9 cellular contexts compared by ENCODE assay signal in the genomic region with DNA sequence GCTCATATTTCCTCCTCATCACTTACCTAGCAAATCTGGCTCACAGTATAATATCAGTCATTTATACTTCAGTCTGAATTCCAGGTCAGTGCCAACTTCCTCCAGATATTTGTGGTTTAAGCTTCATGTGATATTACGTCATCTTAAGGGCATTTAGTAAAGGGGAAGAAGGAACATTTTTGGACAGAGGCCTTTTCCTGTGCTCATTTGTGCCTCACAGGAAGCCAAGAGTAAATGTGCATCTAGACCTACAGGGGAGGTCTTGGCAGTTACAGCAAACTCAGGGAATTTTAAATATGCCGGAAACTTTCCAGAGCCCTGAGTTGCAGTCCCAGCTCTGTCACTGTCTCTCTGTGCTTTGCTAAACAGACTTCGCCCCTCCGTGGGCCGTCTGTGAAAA. TPM values are rescaled to one million over a fixed set of nuclear protein-coding genes. Genes with fewer than 3 reads are reported as not detected.
DNase-seq lines count a peak whose midpoint lies in the region; ATAC-seq and TF ChIP-seq lines count a peak whose summit lies in the region.
"Had no signal": no experiment of that assay in that cellular context is flagged by ENCODE, and none has a peak within 500 bp of the region (broad histone marks: within the 10 kb centered on the region; RNA-seq: fewer than 3 reads in every experiment).

No MANE protein-coding gene starts in this region.

- H3K27me3 ChIP-seq in right cardiac atrium (ENCODE audit: control insufficient read depth, insufficient read depth) (no peaks in the 10 kb centered on the region), tibial artery (no peaks in the 10 kb centered on the region)

- H3K4me3 Mint-ChIP-seq in WTC11 = no peak overlapping the region

- CTCF ChIA-PET in WTC11 (lab: Charles Lee) = interaction anchor here (2.3 kb wide), 1 partner anchor 18 kb away, joined by 8 read pairs; no protein-coding TSS in a partner anchor

- no peaks in the 10 kb centered on the region for H3K9me3 Mint-ChIP-seq in WTC11

- peak; percentile 68 for DNase-seq in KBM-7
- DNase-seq in amniotic epithelial cell (ENCODE audit: low read depth) = peak; percentile 61
- no peak for DNase-seq in right cardiac atrium
- no peak for DNase-seq in tibial artery
- no peak for DNase-seq in WTC11 (ENCODE audit: low spot score)
- DNase-seq in NCI-H82 (lab: John Stamatoyannopoulos, UW) = no peak
- no peak for DNase-seq in hippocampal formation (lab: John Stamatoyannopoulos, UW)
- DNase-seq: NCI-H1436 had no signal

- no peaks in the 10 kb centered on the region for H3K27me3 Mint-ChIP-seq in WTC11 (ENCODE audit: low read depth)

- intact Hi-C loops in right cardiac atrium (cut with DNase I) = no loop called here
- intact Hi-C loops in tibial artery (cut with DNase I; ENCODE audit: low total_unique reads) = no loop called here

- H3K4me1 ChIP-seq in right cardiac atrium (ENCODE audit: control insufficient read depth, insufficient read depth, low read length) = no peaks in the 10 kb centered on the region
- peaks cover 0 to 15% (median 5%) of the 10 kb centered on the region in 4 donors for H3K4me1 ChIP-seq in tibial artery

- no peak overlapping the region for H3K27ac Mint-ChIP-seq in WTC11

- H3K36me3 ChIP-seq in tibial artery = no peaks in the 10 kb centered on the region

- H3K27ac ChIP-seq in right cardiac atrium (ENCODE audit: low read length) (no peak overlapping the region), tibial artery (peak overlapping the region; percentile 42 to 43)

- in situ Hi-C loops in KBM-7 (cut with MboI; ENCODE audit: low pct_unique_long_range_greater_than_20kb, low sequenced_read_pairs) = no loop called here

- peaks cover 12% of the 10 kb centered on the region for H3K4me1 Mint-ChIP-seq in WTC11

- ATAC-seq in right cardiac atrium (peak; percentile 66 to 69), WTC11 (no peak), GM21360 (IDR thresholded peaks at IDR 0.05; ENCODE audit: unreplicated experiment) (no peak)

- POLR2A ChIA-PET in WTC11 (lab: Charles Lee) = no interaction called here

- H3K4me3 ChIP-seq in right cardiac atrium (ENCODE audit: low read length) (no peak overlapping the region), tibial artery (no peak overlapping the region)

- 27% methylated on average over 5 of the region's 5 CpGs for WGBS in right cardiac atrium

- H3K36me3 Mint-ChIP-seq in WTC11 = no peaks in the 10 kb centered on the region

- no peak for TF ChIP-seq CTCF in tibial artery (IDR thresholded peaks at IDR 0.05)
- TF ChIP-seq CTCF in WTC11 (IDR thresholded peaks at IDR 0.05) = no peak

- H3K9me3 ChIP-seq in right cardiac atrium (ENCODE audit: control insufficient read depth, low read length) (no peaks in the 10 kb centered on the region), tibial artery (no peaks in the 10 kb centered on the region)

TF ChIP-seq in WTC11, 78 proteins besides CTCF, POLR2A, EP300 and RAD21:
- TF ChIP-seq E2F1 (CRISPR knock-in tag; IDR thresholded peaks at IDR 0.05) = no peak
- TF ChIP-seq SMAD3 (CRISPR knock-in tag; IDR thresholded peaks at IDR 0.05; ENCODE audit: borderline replicate concordance) = no peak
- TF ChIP-seq, protein P1, sequence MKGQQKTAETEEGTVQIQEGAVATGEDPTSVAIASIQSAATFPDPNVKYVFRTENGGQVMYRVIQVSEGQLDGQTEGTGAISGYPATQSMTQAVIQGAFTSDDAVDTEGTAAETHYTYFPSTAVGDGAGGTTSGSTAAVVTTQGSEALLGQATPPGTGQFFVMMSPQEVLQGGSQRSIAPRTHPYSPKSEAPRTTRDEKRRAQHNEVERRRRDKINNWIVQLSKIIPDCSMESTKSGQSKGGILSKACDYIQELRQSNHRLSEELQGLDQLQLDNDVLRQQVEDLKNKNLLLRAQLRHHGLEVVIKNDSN (CRISPR knock-in tag; IDR thresholded peaks at IDR 0.05) = no peak
- no peak for TF ChIP-seq TEAD4 (CRISPR knock-in tag; IDR thresholded peaks at IDR 0.05)
- no peak for TF ChIP-seq SOX15 (CRISPR knock-in tag; IDR thresholded peaks at IDR 0.05)
- TF ChIP-seq, protein P2, sequence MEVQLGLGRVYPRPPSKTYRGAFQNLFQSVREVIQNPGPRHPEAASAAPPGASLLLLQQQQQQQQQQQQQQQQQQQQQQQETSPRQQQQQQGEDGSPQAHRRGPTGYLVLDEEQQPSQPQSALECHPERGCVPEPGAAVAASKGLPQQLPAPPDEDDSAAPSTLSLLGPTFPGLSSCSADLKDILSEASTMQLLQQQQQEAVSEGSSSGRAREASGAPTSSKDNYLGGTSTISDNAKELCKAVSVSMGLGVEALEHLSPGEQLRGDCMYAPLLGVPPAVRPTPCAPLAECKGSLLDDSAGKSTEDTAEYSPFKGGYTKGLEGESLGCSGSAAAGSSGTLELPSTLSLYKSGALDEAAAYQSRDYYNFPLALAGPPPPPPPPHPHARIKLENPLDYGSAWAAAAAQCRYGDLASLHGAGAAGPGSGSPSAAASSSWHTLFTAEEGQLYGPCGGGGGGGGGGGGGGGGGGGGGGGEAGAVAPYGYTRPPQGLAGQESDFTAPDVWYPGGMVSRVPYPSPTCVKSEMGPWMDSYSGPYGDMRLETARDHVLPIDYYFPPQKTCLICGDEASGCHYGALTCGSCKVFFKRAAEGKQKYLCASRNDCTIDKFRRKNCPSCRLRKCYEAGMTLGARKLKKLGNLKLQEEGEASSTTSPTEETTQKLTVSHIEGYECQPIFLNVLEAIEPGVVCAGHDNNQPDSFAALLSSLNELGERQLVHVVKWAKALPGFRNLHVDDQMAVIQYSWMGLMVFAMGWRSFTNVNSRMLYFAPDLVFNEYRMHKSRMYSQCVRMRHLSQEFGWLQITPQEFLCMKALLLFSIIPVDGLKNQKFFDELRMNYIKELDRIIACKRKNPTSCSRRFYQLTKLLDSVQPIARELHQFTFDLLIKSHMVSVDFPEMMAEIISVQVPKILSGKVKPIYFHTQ (CRISPR knock-in tag; IDR thresholded peaks at IDR 0.05) = no peak
- no peak for TF ChIP-seq RORB (CRISPR knock-in tag; IDR thresholded peaks at IDR 0.05)
- no peak for TF ChIP-seq ELF4 (CRISPR knock-in tag; IDR thresholded peaks at IDR 0.05; ENCODE audit: low read depth)
- TF ChIP-seq HMGA2 (CRISPR knock-in tag; IDR thresholded peaks at IDR 0.05) = no peak
- no peak for TF ChIP-seq OVOL2 (CRISPR knock-in tag; IDR thresholded peaks at IDR 0.05; ENCODE audit: borderline replicate concordance)

RNA-seq across cellular contexts. Expression of gene KCNIP1, which starts 12.3 kb away (rescaled TPM):
- total RNA-seq in right cardiac atrium = not detected
- polyA plus RNA-seq in right cardiac atrium = 0.11 TPM
- 0.59 to 0.82 TPM (median 0.80 TPM) in 3 replicates for total RNA-seq in WTC11 (2021)

Comparison
In these comparisons a context has a peak if more than half of its experiments do, and no peak if none do; other contexts are left out.
1. DNase-seq: peak in KBM-7 (single experiment) and amniotic epithelial cell (single experiment); none in right cardiac atrium (0 of 3), tibial artery (0 of 2), WTC11 (single experiment), NCI-H82 (single experiment) and hippocampal formation (0 of 2).
2. ATAC-seq: peak in right cardiac atrium (2 of 2); none in WTC11 (single experiment) and GM21360 (single experiment).